12 cellular contexts compared by ENCODE assay signal in genomic region chr3:23952646-23953045, GRCh38. TPM values are rescaled to one million over a fixed set of nuclear protein-coding genes. Genes with fewer than 3 reads are reported as not detected.
A peak's percentile ranks its signal among the peaks of the same experiment; 100 is the strongest.
DNase-seq lines count a peak whose midpoint lies in the region; ATAC-seq and TF ChIP-seq lines count a peak whose summit lies in the region.
"Had no signal": no experiment of that assay in that cellular context is flagged by ENCODE, and none has a peak within 500 bp of the region (broad histone marks: within the 10 kb centered on the region; RNA-seq: fewer than 3 reads in every experiment).

No MANE protein-coding gene starts in this region.

- POLR2A ChIA-PET in HEK293 (lab: Yijun Ruan, JAX), result no interaction called here

- H3K36me3 ChIP-seq in HEK293 (ENCODE audit: control insufficient read depth in 2 of 2, insufficient read depth in 1 of 2, low read length in 2 of 2), result peaks cover 0 to 16% of the 10 kb centered on the region in 2 experiments; a peak in 2 of 3 replicates
- peaks cover 0 to 27% of the 10 kb centered on the region in 2 donors for H3K36me3 ChIP-seq in psoas muscle (ENCODE audit: insufficient read depth in 1 of 2, low read depth in 1 of 2)

- TF ChIP-seq CTCF in HEK293 (tag by site-specific recombination; IDR thresholded peaks at IDR 0.05) (no peak), psoas muscle (IDR thresholded peaks at IDR 0.05) (no peak)

- intact Hi-C loops in psoas muscle (cut with DNase I), result no loop called here

- ATAC-seq in GM19023 (IDR thresholded peaks at IDR 0.05; ENCODE audit: unreplicated experiment) (peak; percentile 45), HG03460 (IDR thresholded peaks at IDR 0.05; ENCODE audit: unreplicated experiment) (peak; percentile 59), psoas muscle (no peak)
- ATAC-seq: stimulated activated naive CD8-positive, alpha-beta T cell treated with anti-CD3 and anti-CD28 coated beads, Interleukin-15, amount 100 ng/mL, for 72 hours had no signal

- 67 to 75% (median 69%) methylated on average over 4 of the region's 4 CpGs for WGBS in psoas muscle, 3 donors

- H3K27me3 ChIP-seq in psoas muscle (ENCODE audit: insufficient read depth in 3 of 3, low read length in 2 of 3), result no peaks in the 10 kb centered on the region
- H3K27me3 ChIP-seq: SJCRH30 had no signal

- no peak overlapping the region for H3K4me3 ChIP-seq in HEK293 (ENCODE audit: low read depth, low read length)
- H3K4me3 ChIP-seq in psoas muscle, result no peak overlapping the region
- H3K4me3 ChIP-seq: SJCRH30 had no signal

- H3K9me3 ChIP-seq in HEK293 (ENCODE audit: control insufficient read depth, insufficient read depth, low read depth, low read length), result no peaks in the 10 kb centered on the region
- no peaks in the 10 kb centered on the region for H3K9me3 ChIP-seq in psoas muscle
- H3K9me3 ChIP-seq: SJCRH30 had no signal

- CTCF ChIA-PET in HEK293 (lab: Yijun Ruan, JAX), result no interaction called here

- peaks cover 2% of the 10 kb centered on the region; the same call in 1 of the 2 replicates for H3K4me1 ChIP-seq in HEK293 (ENCODE audit: control insufficient read depth, insufficient read depth, low read length)
- peaks cover 89% of the 10 kb centered on the region for H3K4me1 ChIP-seq in psoas muscle

- H3K27ac ChIP-seq in HEK293 (ENCODE audit: extremely low read depth, low read depth, low read length), result no peak overlapping the region
- peak overlapping the region; percentile 94 for H3K27ac ChIP-seq in psoas muscle
- H3K27ac ChIP-seq: SJCRH30 had no signal

- DNase-seq in psoas muscle, result no peak
- no peak for DNase-seq in GM19240 (ENCODE audit: insufficient read length, low spot score)
- DNase-seq in NCI-H2227 (lab: John Stamatoyannopoulos, UW; ENCODE audit: unreplicated experiment), result no peak
- DNase-seq in NOMO-1 (lab: John Stamatoyannopoulos, UW; ENCODE audit: unreplicated experiment in 2 of 2), result no peak
- DNase-seq: activated CD4-positive, alpha-beta T cell treated with anti-CD3 and anti-CD28 coated beads, Interleukin-2, amount 10 ng/mL, durations not matched to agents 7 days and 5 days; natural killer cell; NCI-H2227 treated with DMSO at 0.1 percent for 48 hours; SJCRH30; stimulated activated naive CD8-positive, alpha-beta T cell treated with anti-CD3 and anti-CD28 coated beads, Interleukin-15, amount 100 ng/mL, for 72 hours had no signal

TF ChIP-seq in HEK293, 187 proteins besides CTCF, POLR2A, EP300 and RAD21 (continues in another document):
- TF ChIP-seq ZNF248 (tag by site-specific recombination; IDR thresholded peaks at IDR 0.05) (no peak), GLI2 (tag by site-specific recombination; IDR thresholded peaks at IDR 0.05; ENCODE audit: borderline replicate concordance, low read depth) (no peak), ZBTB20 (tag by site-specific recombination; IDR thresholded peaks at IDR 0.05) (no peak), WT1 (tag by site-specific recombination; IDR thresholded peaks at IDR 0.05) (peak; percentile 53; the same call in 1 of the 2 replicates), ZNF292 (tag by site-specific recombination; IDR thresholded peaks at IDR 0.05; ENCODE audit: borderline replicate concordance, low read depth) (no peak), BCL11B (tag by site-specific recombination; IDR thresholded peaks at IDR 0.05; ENCODE audit: low read depth) (peak; percentile 33; the same call in 1 of the 2 replicates), ZNF513 (tag by site-specific recombination; IDR thresholded peaks at IDR 0.05) (no peak), ZNF561 (tag by site-specific recombination; IDR thresholded peaks at IDR 0.05; ENCODE audit: borderline replicate concordance) (no peak), ZNF239 (tag by site-specific recombination; IDR thresholded peaks at IDR 0.05) (no peak), ZNF639 (tag by site-specific recombination; IDR thresholded peaks at IDR 0.05) (no peak), OSR2 (tag by site-specific recombination; IDR thresholded peaks at IDR 0.05) (peak; percentile 26; the same call in 1 of the 2 replicates), ZNF10 (tag by site-specific recombination; IDR thresholded peaks at IDR 0.05) (no peak), KLF10 (tag by site-specific recombination; IDR thresholded peaks at IDR 0.05) (no peak), BCL6B (tag by site-specific recombination; IDR thresholded peaks at IDR 0.05) (no peak), ZNF560 (tag by site-specific recombination; IDR thresholded peaks at IDR 0.05; ENCODE audit: borderline replicate concordance) (no peak), KLF9 (tag by site-specific recombination; IDR thresholded peaks at IDR 0.05; ENCODE audit: low read depth) (no peak), ZFHX2 (tag by site-specific recombination; conservative IDR thresholded peaks at IDR 0.05) (no peak), ZNF138 (tag by site-specific recombination; IDR thresholded peaks at IDR 0.05; ENCODE audit: borderline replicate concordance) (no peak), ZNF423 (tag by site-specific recombination; IDR thresholded peaks at IDR 0.05) (0 out of 2 replicates have a peak, but pooled peaks have one; percentile 17), ZNF140 (tag by site-specific recombination; IDR thresholded peaks at IDR 0.05) (no peak), ZNF391 (tag by site-specific recombination; IDR thresholded peaks at IDR 0.05; ENCODE audit: borderline replicate concordance, low read depth) (no peak), ZFP69B (tag by site-specific recombination; IDR thresholded peaks at IDR 0.05) (no peak), MZF1 (tag by site-specific recombination; IDR thresholded peaks at IDR 0.05; ENCODE audit: borderline replicate concordance) (no peak), ZNF19 (tag by site-specific recombination; IDR thresholded peaks at IDR 0.05; ENCODE audit: low read depth) (no peak), ZNF707 (tag by site-specific recombination; IDR thresholded peaks at IDR 0.05) (no peak), ZSCAN5A (tag by site-specific recombination; IDR thresholded peaks at IDR 0.05) (peak; percentile 35; the same call in 1 of the 2 replicates), GFI1B (tag by site-specific recombination; IDR thresholded peaks at IDR 0.05) (no peak), ZNF157 (tag by site-specific recombination; IDR thresholded peaks at IDR 0.05) (no peak), ZNF132 (tag by site-specific recombination; IDR thresholded peaks at IDR 0.05; ENCODE audit: borderline replicate concordance) (no peak)

RNA-seq across cellular contexts. Expression of gene NR1D2, which starts 7.6 kb away (rescaled TPM):
- 10 to 100 TPM; 31.7 to 79.6 (median 44.8) TPM for total RNA-seq in psoas muscle
- polyA plus RNA-seq in psoas muscle, result 10 to 100 TPM in 2 of 3 donors, 1 to 10 TPM in 1; 4.9 to 26.1 (median 13.7) TPM

RNA-seq across cellular contexts. Expression of gene RPL15, which starts 35.7 kb away (rescaled TPM):
- total RNA-seq in psoas muscle, result 1,000 to 10,000 TPM; 1,021 to 1,350 (median 1,156) TPM
- polyA plus RNA-seq in psoas muscle, result 1,000 to 10,000 TPM; 1,831 to 2,855 (median 2,304) TPM

RNA-seq across cellular contexts. Expression of gene NKIRAS1, which starts 35.9 kb away (rescaled TPM):
- 10 to 100 TPM; 19.8 to 30.7 (median 21.3) TPM for total RNA-seq in psoas muscle
- 10 to 100 TPM; 19.5 to 52.4 (median 24.7) TPM for polyA plus RNA-seq in psoas muscle

Comparison
In these comparisons a context has a peak if more than half of its experiments do, and no peak if none do; other contexts are left out.
1. ATAC-seq: peak in GM19023 (single experiment) and HG03460 (single experiment); none in psoas muscle (0 of 4).